In the genomic region with DNA sequence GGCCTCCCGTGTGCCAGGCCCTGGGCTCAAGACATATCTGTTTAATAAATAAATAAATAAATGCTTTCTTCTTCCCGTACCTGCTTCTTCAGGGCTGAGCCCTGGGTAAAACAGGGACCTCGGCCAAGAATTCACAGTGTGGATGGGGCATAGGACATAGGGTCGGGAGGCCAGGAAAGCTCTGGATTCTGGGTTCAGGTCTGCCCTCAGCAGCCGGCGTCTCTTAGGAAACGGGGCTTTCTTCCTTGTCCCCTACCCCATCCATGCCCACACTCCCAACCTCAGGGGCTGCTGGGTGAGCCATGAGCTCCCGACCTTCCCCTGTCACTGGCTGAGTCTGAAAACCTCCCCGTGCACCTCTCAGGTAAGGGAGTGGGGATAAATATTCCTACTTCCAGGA, we compare ENCODE assay signal across 34 cellular contexts. TPM values are rescaled to one million over a fixed set of nuclear protein-coding genes. Genes with fewer than 3 reads are reported as not detected.
"Had no signal": no experiment of that assay in that cellular context is flagged by ENCODE, and none has a peak within 500 bp of the region (broad histone marks: within the 10 kb centered on the region; RNA-seq: fewer than 3 reads in every experiment).

No MANE protein-coding gene starts in this region.

- H3K36me3 ChIP-seq: colonic mucosa, esophagus muscularis mucosa, esophagus squamous epithelium, gastrocnemius medialis, gastroesophageal sphincter, heart left ventricle had no signal

- H3K4me3 ChIP-seq: colonic mucosa, coronary artery, dorsolateral prefrontal cortex, esophagus muscularis mucosa, esophagus squamous epithelium, gastrocnemius medialis, gastroesophageal sphincter, heart left ventricle had no signal

- H3K27ac ChIP-seq: colonic mucosa, coronary artery, dorsolateral prefrontal cortex, epithelial cell of prostate, esophagus muscularis mucosa, esophagus squamous epithelium, foreskin keratinocyte, gastrocnemius medialis, gastroesophageal sphincter, heart left ventricle had no signal

- DNase-seq: colonic mucosa; cortex of kidney; dermis blood vessel endothelial cell; dorsolateral prefrontal cortex; effector CD4-positive, alpha-beta T cell; effector CD8-positive, alpha-beta T cell; effector memory CD4-positive, alpha-beta T cell; effector memory CD8-positive, alpha-beta T cell; endodermal cell; erythroblast; esophagus squamous epithelium; foreskin fibroblast; foreskin keratinocyte; foreskin melanocyte; gastrocnemius medialis; glutamatergic neuron; head of caudate nucleus; heart left ventricle had no signal

- H3K27ac Mint-ChIP-seq: dendritic cell treated with granulocyte-macrophage colony-stimulating factor and Interleukin-4, amounts not matched to agents 40 ng/mL and 50 ng/mL, for 4 days; effector memory CD8-positive, alpha-beta T cell; endodermal cell had no signal

- FAIRE-seq: colon, endometrium, endothelial cell of umbilical vein, frontal cortex had no signal

- H3K9me3 Mint-ChIP-seq: dendritic cell treated with granulocyte-macrophage colony-stimulating factor and Interleukin-4, amounts not matched to agents 40 ng/mL and 50 ng/mL, for 4 days; effector memory CD8-positive, alpha-beta T cell; endodermal cell had no signal

- H3K9me3 ChIP-seq: colonic mucosa, esophagus squamous epithelium, gastrocnemius medialis had no signal

- H3K4me1 ChIP-seq: colonic mucosa, esophagus muscularis mucosa, esophagus squamous epithelium, foreskin keratinocyte, gastrocnemius medialis, gastroesophageal sphincter, heart left ventricle had no signal

- H3K4me3 Mint-ChIP-seq: dendritic cell treated with granulocyte-macrophage colony-stimulating factor and Interleukin-4, amounts not matched to agents 40 ng/mL and 50 ng/mL, for 4 days; effector memory CD8-positive, alpha-beta T cell; endodermal cell had no signal

- ATAC-seq: effector memory CD8-positive, alpha-beta T cell; esophagus mucosa; foreskin keratinocyte; gastrocnemius medialis; gastroesophageal sphincter; heart left ventricle had no signal

- H3K27me3 ChIP-seq: colonic mucosa had no signal

RNA-seq across cellular contexts. Expression of gene ALX4, which starts 55.7 kb away (rescaled TPM):
- total RNA-seq: chondrocyte, colonic mucosa, dermis blood vessel endothelial cell, dermis microvascular lymphatic vessel endothelial cell, endodermal cell, endothelial cell of umbilical vein, epithelial cell of proximal tubule, esophagus mucosa, esophagus squamous epithelium, fibroblast of lung, fibroblast of villous mesenchyme, foreskin keratinocyte, glomerular endothelial cell had no signal
- polyA plus RNA-seq: endothelial cell of umbilical vein, fibroblast of lung, foreskin keratinocyte had no signal
